ENCODE assay signal across 20 cellular contexts in the genomic region with DNA sequence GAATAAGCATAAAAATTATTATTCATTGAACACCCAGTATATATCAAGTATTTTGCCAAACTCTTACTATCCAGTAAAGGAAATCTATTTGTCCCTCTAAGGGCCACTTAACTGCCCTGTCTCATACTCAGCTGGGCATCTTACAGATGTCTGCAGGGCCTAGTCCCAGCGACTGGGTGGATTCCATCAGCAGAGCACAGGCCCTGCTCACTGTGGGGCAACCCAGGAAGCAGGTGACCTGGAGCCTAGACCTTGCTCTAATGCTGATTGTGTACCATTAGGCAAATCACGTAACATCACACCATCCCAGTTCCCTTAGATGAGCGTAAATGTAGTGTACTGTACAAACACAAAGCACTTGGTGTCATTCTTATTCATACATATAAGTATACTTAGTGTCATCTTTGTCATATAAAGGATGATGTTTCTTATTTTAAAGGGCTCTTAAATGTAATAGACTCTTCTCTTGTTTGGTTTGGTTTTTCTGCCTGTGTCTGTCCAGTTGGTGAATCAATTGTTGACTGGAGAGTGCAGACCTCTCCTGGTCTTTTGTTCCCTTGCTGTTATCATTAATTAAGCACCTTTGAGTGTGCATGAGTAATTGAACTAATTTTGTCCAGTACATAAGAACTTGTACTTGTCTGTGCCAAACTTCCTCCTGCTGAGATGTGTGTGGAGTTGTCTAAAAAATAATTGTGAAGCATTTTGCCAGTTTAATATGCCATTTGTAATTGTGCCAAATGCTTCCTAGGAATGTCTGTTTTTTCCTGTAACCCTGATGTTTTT. TPM values are rescaled to one million over a fixed set of nuclear protein-coding genes. Genes with fewer than 3 reads are reported as not detected.
A peak's percentile ranks its signal among the peaks of the same experiment; 100 is the strongest.
DNase-seq lines count a peak whose midpoint lies in the region; ATAC-seq and TF ChIP-seq lines count a peak whose summit lies in the region.
"Had no signal": no experiment of that assay in that cellular context is flagged by ENCODE, and none has a peak within 500 bp of the region (broad histone marks: within the 10 kb centered on the region; RNA-seq: fewer than 3 reads in every experiment).

No MANE protein-coding gene starts in this region.

- no peak for TF ChIP-seq CTCF in RWPE1 (conservative IDR thresholded peaks at IDR 0.05; ENCODE audit: low read depth)

- H3K27ac ChIP-seq in RWPE1, result no peak overlapping the region
- H3K27ac ChIP-seq: epithelial cell of prostate, transverse colon had no signal

- peak overlapping the region; percentile 76 for H3K27ac Mint-ChIP-seq in activated T-cell treated with anti-CD3 and anti-CD28 coated beads, Interleukin-2, amount 50 U/mL, for 72 hours
- H3K27ac Mint-ChIP-seq: memory B cell, WTC11 had no signal

- CTCF ChIA-PET in RWPE1 (lab: Yijun Ruan, JAX), result interaction anchor here (0.5 kb wide), 1 partner anchor 93 kb away, joined by 3 read pairs; no protein-coding TSS in a partner anchor

- ATAC-seq in activated T-cell treated with anti-CD3 and anti-CD28 coated beads, Interleukin-2, amount 50 U/mL, for 72 hours (replicated peaks in 1 of 2), result no peak
- no peak for ATAC-seq in activated T-cell treated with anti-CD3 and anti-CD28 coated beads, Interleukin-2, amount 50 U/mL, for 4 hours
- no peak for ATAC-seq in HG03025 (IDR thresholded peaks at IDR 0.05; ENCODE audit: low FRiP score, unreplicated experiment)
- ATAC-seq: naive thymus-derived CD8-positive, alpha-beta T cell; WTC11 had no signal

- H3K4me3 Mint-ChIP-seq in activated T-cell treated with anti-CD3 and anti-CD28 coated beads, Interleukin-2, amount 50 U/mL, for 72 hours, result no peak overlapping the region
- no peak overlapping the region for H3K4me3 Mint-ChIP-seq in activated T-cell treated with anti-CD3 and anti-CD28 coated beads, Interleukin-2, amount 50 U/mL, for 4 hours
- H3K4me3 Mint-ChIP-seq: memory B cell; naive thymus-derived CD8-positive, alpha-beta T cell; stimulated activated naive CD8-positive, alpha-beta T cell treated with anti-CD3 and anti-CD28 coated beads, Interleukin-15, Interleukin-2, amounts not matched to agents 100 ng/mL and 50 ng/mL, for 24 hours; WTC11 had no signal

- H3K36me3 Mint-ChIP-seq in activated T-cell treated with anti-CD3 and anti-CD28 coated beads, Interleukin-2, amount 50 U/mL, for 72 hours (ENCODE audit: insufficient read depth in 2 of 2), result peaks cover 6 to 35% of the 10 kb centered on the region in 2 donors
- peaks cover 48% of the 10 kb centered on the region for H3K36me3 Mint-ChIP-seq in activated T-cell treated with anti-CD3 and anti-CD28 coated beads, Interleukin-2, amount 50 U/mL, for 4 hours (ENCODE audit: insufficient read depth)
- H3K36me3 Mint-ChIP-seq: WTC11 had no signal

- DNase-seq in activated T-cell treated with anti-CD3 and anti-CD28 coated beads, Interleukin-2, amount 50 U/mL, for 72 hours, result no peak
- DNase-seq in activated T-cell treated with anti-CD3 and anti-CD28 coated beads, Interleukin-2, amount 50 U/mL, for 4 hours, result no peak
- peak; percentile 15 for DNase-seq in G401 (ENCODE audit: low spot score)
- peak; percentile 77 for DNase-seq in NCI-H510A (lab: John Stamatoyannopoulos, UW)
- DNase-seq in mesenteric fat pad (ENCODE audit: low spot score), result peak; percentile 57
- DNase-seq in RWPE1 (ENCODE audit: low spot score), result no peak
- no peak for DNase-seq in HCEC 1CT
- DNase-seq: activated gamma-delta T cell; caudate nucleus; foreskin fibroblast; hippocampal formation; kidney; naive thymus-derived CD8-positive, alpha-beta T cell; NCI-H1048; transverse colon had no signal

- POLR2A ChIA-PET in RWPE1 (lab: Yijun Ruan, JAX; ENCODE audit: low non-redundant PET), result no interaction called here

- peaks cover 9% of the 10 kb centered on the region for H3K4me1 Mint-ChIP-seq in activated T-cell treated with anti-CD3 and anti-CD28 coated beads, Interleukin-2, amount 50 U/mL, for 72 hours (ENCODE audit: low read depth)
- H3K4me1 Mint-ChIP-seq in activated T-cell treated with anti-CD3 and anti-CD28 coated beads, Interleukin-2, amount 50 U/mL, for 4 hours (ENCODE audit: low read depth), result no peaks in the 10 kb centered on the region
- H3K4me1 Mint-ChIP-seq: memory B cell; naive thymus-derived CD8-positive, alpha-beta T cell; WTC11 had no signal

- H3K27me3 Mint-ChIP-seq in activated T-cell treated with anti-CD3 and anti-CD28 coated beads, Interleukin-2, amount 50 U/mL, for 72 hours (ENCODE audit: low read depth), result no peaks in the 10 kb centered on the region
- H3K27me3 Mint-ChIP-seq in activated T-cell treated with anti-CD3 and anti-CD28 coated beads, Interleukin-2, amount 50 U/mL, for 4 hours (ENCODE audit: low read depth), result no peaks in the 10 kb centered on the region
- H3K27me3 Mint-ChIP-seq: memory B cell; naive thymus-derived CD8-positive, alpha-beta T cell; stimulated activated naive CD8-positive, alpha-beta T cell treated with anti-CD3 and anti-CD28 coated beads, Interleukin-15, Interleukin-2, amounts not matched to agents 100 ng/mL and 50 ng/mL, for 24 hours had no signal

- H3K9me3 Mint-ChIP-seq in activated T-cell treated with anti-CD3 and anti-CD28 coated beads, Interleukin-2, amount 50 U/mL, for 72 hours, result no peaks in the 10 kb centered on the region
- H3K9me3 Mint-ChIP-seq in activated T-cell treated with anti-CD3 and anti-CD28 coated beads, Interleukin-2, amount 50 U/mL, for 4 hours, result no peaks in the 10 kb centered on the region
- H3K9me3 Mint-ChIP-seq: memory B cell; naive thymus-derived CD8-positive, alpha-beta T cell; stimulated activated naive CD8-positive, alpha-beta T cell treated with anti-CD3 and anti-CD28 coated beads, Interleukin-15, Interleukin-2, amounts not matched to agents 100 ng/mL and 50 ng/mL, for 24 hours; WTC11 had no signal

- in situ Hi-C loops in G401 (cut with HindIII; ENCODE audit: low sequenced_read_pairs), result no loop called here

RNA-seq across cellular contexts. Expression of a gene that starts 49.3 kb away (rescaled TPM):
- total RNA-seq in activated T-cell treated with anti-CD3 and anti-CD28 coated beads, Interleukin-2, amount 50 U/mL, for 72 hours, result 10 to 100 TPM; 66.2 to 78.9 TPM
- total RNA-seq in activated T-cell treated with anti-CD3 and anti-CD28 coated beads, Interleukin-2, amount 50 U/mL, for 4 hours, result 10 to 100 TPM; 70.4 to 90.8 (median 74.6) TPM
- total RNA-seq in G401 (2014; rRNA removed; shearing (Covaris generic)), result 50.1 and 52.7 TPM in 2 replicates
- 62.4 TPM for total RNA-seq in mesenteric fat pad

Comparison
In these comparisons a context has a peak if more than half of its experiments do, and no peak if none do; other contexts are left out.
1. DNase-seq: peak in G401 (single experiment), NCI-H510A (single experiment) and mesenteric fat pad (single experiment); none in activated T-cell treated with anti-CD3 and anti-CD28 coated beads, Interleukin-2, amount 50 U/mL, for 72 hours (0 of 2), activated T-cell treated with anti-CD3 and anti-CD28 coated beads, Interleukin-2, amount 50 U/mL, for 4 hours (single experiment), RWPE1 (single experiment) and HCEC 1CT (single experiment).